Comparison of ENCODE assay signal across 8 cellular contexts in genomic region chr10:45418859-45419672, GRCh38. TPM values are rescaled to one million over a fixed set of nuclear protein-coding genes. Genes with fewer than 3 reads are reported as not detected.
A peak's percentile ranks its signal among the peaks of the same experiment; 100 is the strongest.
DNase-seq lines count a peak whose midpoint lies in the region; ATAC-seq, FAIRE-seq and TF ChIP-seq lines count a peak whose summit lies in the region.

No MANE protein-coding gene starts in this region.

- intact Hi-C loops in activated CD8-positive, alpha-beta T cell treated with anti-CD3 and anti-CD28 coated beads for 36 hours (cut with micrococcal nuclease) = no loop called here

- POLR2A ChIA-PET in activated CD8-positive, alpha-beta T cell treated with anti-CD3 and anti-CD28 coated beads for 36 hours (lab: Charles Lee) = interaction anchor here (0.7 to 1.4 kb wide), 4 partner anchors 9 to 241 kb away, joined by 3 to 4 read pairs (median 3); no protein-coding TSS in a partner anchor

- CTCF ChIA-PET in activated CD8-positive, alpha-beta T cell treated with anti-CD3 and anti-CD28 coated beads for 36 hours (lab: Charles Lee) = interaction anchor here (1.9 kb wide), 1 partner anchor 46 kb away, joined by 7 read pairs; no protein-coding TSS in a partner anchor

- no peak overlapping the region for H2BK15ac ChIP-seq in mesendoderm (replicated peaks; ENCODE audit: low read depth)

- H3K4me1 Mint-ChIP-seq in activated CD8-positive, alpha-beta T cell treated with anti-CD3 and anti-CD28 coated beads for 36 hours (ENCODE audit: low read depth) = peaks cover 41% of the 10 kb centered on the region

- no peak overlapping the region for H3K27ac ChIP-seq in mesendoderm (ENCODE audit: low read depth, low read length)

- no peaks in the 10 kb centered on the region for H3K9me3 Mint-ChIP-seq in activated CD8-positive, alpha-beta T cell treated with anti-CD3 and anti-CD28 coated beads for 36 hours

- H3K4me1 ChIP-seq in endocrine pancreas (ENCODE audit: control insufficient read depth, insufficient read depth, low read length) (no peaks in the 10 kb centered on the region), mesendoderm (ENCODE audit: control insufficient read depth, low read depth, low read length) (peaks cover 2% of the 10 kb centered on the region)

- H3K27me3 Mint-ChIP-seq in activated CD8-positive, alpha-beta T cell treated with anti-CD3 and anti-CD28 coated beads for 36 hours = peaks cover 2% of the 10 kb centered on the region

- peak overlapping the region; percentile 38 for H3K9ac ChIP-seq in endocrine pancreas (ENCODE audit: control insufficient read depth, insufficient read depth, low read length)
- H3K9ac ChIP-seq in mesendoderm (ENCODE audit: low read length) = peak overlapping the region; percentile 66

- H3K18ac ChIP-seq in mesendoderm (ENCODE audit: low read length) = peak overlapping the region; percentile 1

- no peaks in the 10 kb centered on the region for H3K9me3 ChIP-seq in endocrine pancreas (ENCODE audit: control insufficient read depth, low read length)

- H3K36me3 ChIP-seq in endocrine pancreas (ENCODE audit: control insufficient read depth, insufficient read depth, low read length) = no peaks in the 10 kb centered on the region
- H3K36me3 ChIP-seq in mesendoderm (ENCODE audit: control insufficient read depth, insufficient read depth, low read length) = no peaks in the 10 kb centered on the region

- H3K4me3 Mint-ChIP-seq in activated CD8-positive, alpha-beta T cell treated with anti-CD3 and anti-CD28 coated beads for 36 hours = peak overlapping the region; percentile 98

- no peak overlapping the region for H2BK120ac ChIP-seq in mesendoderm (ENCODE audit: low read depth, low read length)

- H3K4me2 ChIP-seq in mesendoderm (ENCODE audit: low read length) = peak overlapping the region; percentile 49

- H2BK5ac ChIP-seq in mesendoderm (ENCODE audit: low read length) = peak overlapping the region; percentile 54

- no CpG with 5 or more reads among the region's 60 CpGs for WGBS in mesendoderm (ENCODE audit: extremely low coverage, insufficient coverage, low lambda C conversion rate)

- DNase-seq in CD1c-positive myeloid dendritic cell (ENCODE audit: extremely low spot score) = peak; percentile 77
- DNase-seq in activated CD8-positive, alpha-beta T cell treated with anti-CD3 and anti-CD28 coated beads for 36 hours = peak; percentile 77
- DNase-seq in mesendoderm = peak; percentile 89
- DNase-seq in stimulated activated CD8-positive, alpha-beta memory T cell treated with anti-CD3 and anti-CD28 coated beads, Interleukin-7, amount 100 ng/mL, for 4 hours (ENCODE audit: low read depth in 2 of 2) = peak; percentile 27 to 57
- no peak for DNase-seq in HTR-8/SVneo (ENCODE audit: insufficient read length, low spot score)

- no peak for FAIRE-seq in HTR-8/SVneo (lab: Jason Lieb, UNC)

- peak overlapping the region; percentile 4 for H3K4ac ChIP-seq in mesendoderm (ENCODE audit: low read depth, low read length)

- no peaks in the 10 kb centered on the region for H3K79me1 ChIP-seq in mesendoderm (ENCODE audit: low read length)

- no peak overlapping the region for H2AK5ac ChIP-seq in mesendoderm (ENCODE audit: low read length)

- no peak overlapping the region for H3K4me3 ChIP-seq in endocrine pancreas (ENCODE audit: control insufficient read depth, insufficient read depth, low read length)
- H3K4me3 ChIP-seq in mesendoderm (ENCODE audit: low read length) = peak overlapping the region; percentile 43

- peak overlapping the region; percentile 89 for H3K23ac ChIP-seq in mesendoderm (ENCODE audit: low read length)

- no peak for TF ChIP-seq CTCF in activated CD8-positive, alpha-beta T cell treated with anti-CD3 and anti-CD28 coated beads for 36 hours (IDR thresholded peaks at IDR 0.05)

- no peaks in the 10 kb centered on the region for H3K27me3 ChIP-seq in endocrine pancreas (ENCODE audit: control insufficient read depth, insufficient read depth, low read length)
- H3K27me3 ChIP-seq in mesendoderm (ENCODE audit: insufficient read depth, low read length, poor library complexity) = no peaks in the 10 kb centered on the region

- ATAC-seq in GM19351 (IDR thresholded peaks at IDR 0.05; ENCODE audit: unreplicated experiment) (peak; percentile 62), HG03571 (IDR thresholded peaks at IDR 0.05; ENCODE audit: unreplicated experiment) (peak; percentile 47)
- peak; percentile 75 for ATAC-seq in activated CD8-positive, alpha-beta T cell treated with anti-CD3 and anti-CD28 coated beads for 36 hours

- H4K8ac ChIP-seq in mesendoderm (ENCODE audit: low read depth, low read length) = no peak overlapping the region

- no peaks in the 10 kb centered on the region for H3K79me2 ChIP-seq in mesendoderm (ENCODE audit: control insufficient read depth, insufficient read depth, low read length)

- H3K27ac Mint-ChIP-seq in activated CD8-positive, alpha-beta T cell treated with anti-CD3 and anti-CD28 coated beads for 36 hours = peak overlapping the region; percentile 98

- peaks cover 2% of the 10 kb centered on the region for H3K36me3 Mint-ChIP-seq in activated CD8-positive, alpha-beta T cell treated with anti-CD3 and anti-CD28 coated beads for 36 hours (ENCODE audit: low read depth)

- H4K5ac ChIP-seq in mesendoderm (ENCODE audit: low read length) = no peak overlapping the region

- H3K56ac ChIP-seq in mesendoderm (ENCODE audit: low read length) = peak overlapping the region; percentile 96

RNA-seq across cellular contexts. Expression of gene ALOX5, which starts 45.0 kb away (rescaled TPM):
- under 1 TPM; 0.56 to 0.60 TPM for total RNA-seq in activated CD8-positive, alpha-beta T cell treated with anti-CD3 and anti-CD28 coated beads for 36 hours
- polyA plus RNA-seq in mesendoderm (2013, experiment 1 of 2) = 0.62 TPM
- 0.43 TPM for polyA plus RNA-seq in mesendoderm (2013, experiment 2 of 2)
